In genomic region chr15:64158363-64159134, GRCh38 we compare ENCODE assay signal across 1 cellular context.
TF ChIP-seq lines count a peak whose summit lies in the region.

No MANE protein-coding gene starts in this region.

TF ChIP-seq in GM12878, 131 proteins besides CTCF, POLR2A, EP300 and RAD21:
- no peak for TF ChIP-seq SKIL (IDR thresholded peaks at IDR 0.05; ENCODE audit: low read depth, poor library complexity, severe bottlenecking)
